30 cellular contexts compared by ENCODE assay signal in genomic region chr10:61128196-61128595, GRCh38.
"Had no signal": no experiment of that assay in that cellular context is flagged by ENCODE, and none has a peak within 500 bp of the region (broad histone marks: within the 10 kb centered on the region; RNA-seq: fewer than 3 reads in every experiment).

No MANE protein-coding gene starts in this region.

- H3K79me2 ChIP-seq: parathyroid adenoma had no signal

- H3K36me3 Mint-ChIP-seq: natural killer cell, neural progenitor cell had no signal

- H3K27ac Mint-ChIP-seq: natural killer cell; neural progenitor cell; progenitor cell of endocrine pancreas; stimulated activated naive B cell treated with anti-CD40 and anti-IgM and Interleukin-4, amounts not matched to agents 10 μg/mL and 1 μg/mL and 100 μg/mL, for 72 hours; stimulated activated naive CD8-positive, alpha-beta T cell treated with anti-CD3 and anti-CD28 coated beads, Interleukin-15, Interleukin-2, amounts not matched to agents 100 ng/mL and 50 ng/mL, for 24 hours had no signal

- H3K4me3 ChIP-seq: neural progenitor cell, ovary, psoas muscle, skin epidermis, smooth muscle cell, spleen, stomach, thoracic aorta, thyroid gland, tibial nerve, upper lobe of left lung, vagina had no signal

- H3K4me2 ChIP-seq: neural progenitor cell, smooth muscle cell had no signal

- H3K36me3 ChIP-seq: neural progenitor cell, ovary, spleen, stomach, thoracic aorta, thyroid gland, tibial nerve, upper lobe of left lung, vagina had no signal

- H3K9me3 ChIP-seq: ovary, psoas muscle, spleen, stomach, thoracic aorta, thyroid gland, tibial nerve, upper lobe of left lung, vagina had no signal

- H3K27me3 Mint-ChIP-seq: progenitor cell of endocrine pancreas; stimulated activated naive B cell treated with anti-CD40 and anti-IgM and Interleukin-4, amounts not matched to agents 10 μg/mL and 1 μg/mL and 100 μg/mL, for 72 hours; stimulated activated naive CD8-positive, alpha-beta T cell treated with anti-CD3 and anti-CD28 coated beads, Interleukin-15, Interleukin-2, amounts not matched to agents 100 ng/mL and 50 ng/mL, for 24 hours had no signal

- H3K9me3 Mint-ChIP-seq: natural killer cell; nephron; stimulated activated naive CD8-positive, alpha-beta T cell treated with anti-CD3 and anti-CD28 coated beads, Interleukin-15, Interleukin-2, amounts not matched to agents 100 ng/mL and 50 ng/mL, for 24 hours had no signal

- H3K27me3 ChIP-seq: neural progenitor cell, ovary, spleen, stomach, thyroid gland, tibial nerve, upper lobe of left lung, vagina had no signal

- H2AFZ ChIP-seq: neural progenitor cell, parathyroid adenoma had no signal

- H3K4me1 ChIP-seq: neural progenitor cell, parathyroid adenoma, tibial nerve, upper lobe of left lung, vagina had no signal

- DNase-seq: natural killer cell; occipital lobe; ovary; posterior cingulate gyrus; psoas muscle; right cardiac atrium; spleen; stimulated activated CD4-positive, alpha-beta T cell treated with anti-CD3 and anti-CD28 coated beads, Interleukin-12 subunit alpha, Interleukin-12 subunit beta, amount 100 ng/mL, for 4 hours; stimulated activated CD4-positive, alpha-beta T cell treated with anti-CD3 and anti-CD28 coated beads, Interleukin-1b, Interleukin-23, amount 100 ng/mL, for 48 hours; stimulated activated CD4-positive, alpha-beta T cell treated with anti-CD3 and anti-CD28 coated beads, Interleukin-4, amount 100 ng/mL, for 1 hour; stimulated activated CD4-positive, alpha-beta T cell treated with anti-CD3 and anti-CD28 coated beads, Interleukin-4, amount 100 ng/mL, for 4 hours; stimulated activated CD8-positive, alpha-beta memory T cell treated with anti-CD3 and anti-CD28 coated beads, Interleukin-4, amount 100 ng/mL, for 48 hours; stimulated activated naive B cell treated with anti-CD40 and anti-IgM and Interleukin-4, amounts not matched to agents 10 μg/mL and 1 μg/mL and 100 μg/mL, for 72 hours; stimulated activated naive CD4-positive, alpha-beta T cell treated with Interleukin-2 at 50 U/mL for 16 hours; stomach; thyroid gland; trophoblast cell; upper lobe of left lung had no signal

- ATAC-seq: natural killer cell; psoas muscle; right cardiac atrium; sciatic nerve; stimulated activated naive B cell treated with anti-CD40 and anti-IgM and Interleukin-4, amounts not matched to agents 10 μg/mL and 1 μg/mL and 100 μg/mL, for 72 hours had no signal

- FAIRE-seq: urothelium cell line had no signal

- H3K9ac ChIP-seq: neural progenitor cell, parathyroid adenoma had no signal

- H3K4me1 Mint-ChIP-seq: neural progenitor cell had no signal

- H3K4me3 Mint-ChIP-seq: natural killer cell; nephron; neural progenitor cell; stimulated activated naive B cell treated with anti-CD40 and anti-IgM and Interleukin-4, amounts not matched to agents 10 μg/mL and 1 μg/mL and 100 μg/mL, for 72 hours; stimulated activated naive CD8-positive, alpha-beta T cell treated with anti-CD3 and anti-CD28 coated beads, Interleukin-15, Interleukin-2, amounts not matched to agents 100 ng/mL and 50 ng/mL, for 24 hours had no signal

- H3K27ac ChIP-seq: neural progenitor cell, ovary, parathyroid adenoma, psoas muscle, skin epidermis, spleen, stomach, thoracic aorta, thyroid gland, tibial nerve, upper lobe of left lung, vagina had no signal
